In the genomic region with DNA sequence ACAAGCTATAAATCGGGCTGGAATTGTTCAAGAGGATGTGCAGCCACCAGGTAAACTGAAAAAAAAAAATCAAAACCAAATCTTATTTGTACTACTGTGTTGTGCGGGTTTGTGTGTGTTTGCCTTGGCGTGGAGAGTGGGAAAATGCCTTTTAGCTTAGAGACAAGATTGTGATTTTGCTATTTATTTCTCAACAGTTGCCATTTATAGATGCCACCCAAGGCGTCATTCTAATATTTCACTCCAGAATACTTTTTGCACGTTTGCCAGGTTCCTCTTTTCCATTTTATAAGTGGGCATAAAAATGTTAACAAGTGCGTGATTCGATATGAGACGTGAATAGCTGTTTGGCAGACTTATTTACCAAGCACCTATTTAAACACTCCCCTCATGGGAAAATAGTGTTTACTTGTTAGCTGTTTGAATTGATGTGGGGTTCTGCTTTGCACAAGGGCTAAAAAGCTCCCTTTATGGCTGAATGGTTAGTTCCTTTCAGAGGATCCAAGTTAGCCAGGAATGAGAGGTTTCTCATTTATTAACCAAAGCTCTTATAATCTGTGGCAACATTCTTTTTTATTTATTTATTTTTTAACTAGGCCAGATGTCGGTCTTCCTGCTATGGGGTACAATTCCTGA, we compare ENCODE assay signal across 10 cellular contexts. TPM values are rescaled to one million over a fixed set of nuclear protein-coding genes. Genes with fewer than 3 reads are reported as not detected.
DNase-seq lines count a peak whose midpoint lies in the region; ATAC-seq and TF ChIP-seq lines count a peak whose summit lies in the region.
"Had no signal": no experiment of that assay in that cellular context is flagged by ENCODE, and none has a peak within 500 bp of the region (broad histone marks: within the 10 kb centered on the region; RNA-seq: fewer than 3 reads in every experiment).

No MANE protein-coding gene starts in this region.

- no peak overlapping the region for H3K4me3 ChIP-seq in right atrium auricular region
- no peak overlapping the region for H3K4me3 ChIP-seq in suprapubic skin
- H3K4me3 ChIP-seq: thyroid gland had no signal

- TF ChIP-seq POLR2A in suprapubic skin (IDR thresholded peaks at IDR 0.05), result no peak

- intact Hi-C loops in posterior vena cava (cut with DNase I), result no loop called here

- TF ChIP-seq EP300 in suprapubic skin (IDR thresholded peaks at IDR 0.05), result no peak

- TF ChIP-seq CTCF in right atrium auricular region (IDR thresholded peaks at IDR 0.05) (no peak), suprapubic skin (IDR thresholded peaks at IDR 0.05) (no peak)

- no peak for ATAC-seq in HG03175 (IDR thresholded peaks at IDR 0.05; ENCODE audit: unreplicated experiment)
- ATAC-seq: T-cell had no signal

- H3K4me1 ChIP-seq in right atrium auricular region (peaks cover 0 to 34% of the 10 kb centered on the region in 2 donors), suprapubic skin (peaks cover 16% of the 10 kb centered on the region)
- H3K4me1 ChIP-seq: thyroid gland had no signal

- H3K9me3 ChIP-seq in right atrium auricular region (no peaks in the 10 kb centered on the region), suprapubic skin (no peaks in the 10 kb centered on the region)
- H3K9me3 ChIP-seq: thyroid gland had no signal

- H3K27me3 ChIP-seq in right atrium auricular region (no peaks in the 10 kb centered on the region), suprapubic skin (no peaks in the 10 kb centered on the region)
- H3K27me3 ChIP-seq: thyroid gland had no signal

- DNase-seq in NCI-H1105 treated with DMSO at 0.1 percent for 48 hours (lab: John Stamatoyannopoulos, UW), result peak; percentile 79
- peak; percentile 84 for DNase-seq in NCI-H748 (lab: John Stamatoyannopoulos, UW; ENCODE audit: unreplicated experiment)
- no peak for DNase-seq in right atrium auricular region (ENCODE audit: low spot score)
- no peak for DNase-seq in suprapubic skin (ENCODE audit: low spot score in 2 of 2)
- DNase-seq in activated CD8-positive, alpha-beta memory T cell treated with anti-CD3 and anti-CD28 coated beads, Interleukin-2, amount 50 U/mL, for 4 hours, result no peak
- DNase-seq in posterior vena cava (ENCODE audit: low spot score), result no peak
- DNase-seq: NCI-H82, T-cell, thyroid gland had no signal

- 61% methylated on average over 9 of the region's 9 CpGs for WGBS in suprapubic skin

- H3K36me3 ChIP-seq in right atrium auricular region, result no peaks in the 10 kb centered on the region
- no peaks in the 10 kb centered on the region for H3K36me3 ChIP-seq in suprapubic skin
- H3K36me3 ChIP-seq: thyroid gland had no signal

- peak overlapping the region; percentile 34 to 67 for H3K27ac ChIP-seq in right atrium auricular region
- H3K27ac ChIP-seq in suprapubic skin, result peak overlapping the region; percentile 68
- H3K27ac ChIP-seq: thyroid gland had no signal

RNA-seq across cellular contexts. Expression of gene SMIM20, which starts 14.4 kb away (rescaled TPM):
- total RNA-seq in right atrium auricular region (10 to 100 TPM; 27.8 to 52.1 TPM), suprapubic skin (10 to 100 TPM; 12.2 to 17.1 (median 15.1) TPM), posterior vena cava (10 to 100 TPM; 19.5 to 22.8 TPM)

Comparison
In these comparisons a context has a peak if more than half of its experiments do, and no peak if none do; other contexts are left out.
1. DNase-seq: peak in NCI-H1105 treated with DMSO at 0.1 percent for 48 hours (single experiment) and NCI-H748 (single experiment); none in right atrium auricular region (single experiment), suprapubic skin (0 of 2), activated CD8-positive, alpha-beta memory T cell treated with anti-CD3 and anti-CD28 coated beads, Interleukin-2, amount 50 U/mL, for 4 hours (single experiment) and posterior vena cava (single experiment).